In the genomic region with DNA sequence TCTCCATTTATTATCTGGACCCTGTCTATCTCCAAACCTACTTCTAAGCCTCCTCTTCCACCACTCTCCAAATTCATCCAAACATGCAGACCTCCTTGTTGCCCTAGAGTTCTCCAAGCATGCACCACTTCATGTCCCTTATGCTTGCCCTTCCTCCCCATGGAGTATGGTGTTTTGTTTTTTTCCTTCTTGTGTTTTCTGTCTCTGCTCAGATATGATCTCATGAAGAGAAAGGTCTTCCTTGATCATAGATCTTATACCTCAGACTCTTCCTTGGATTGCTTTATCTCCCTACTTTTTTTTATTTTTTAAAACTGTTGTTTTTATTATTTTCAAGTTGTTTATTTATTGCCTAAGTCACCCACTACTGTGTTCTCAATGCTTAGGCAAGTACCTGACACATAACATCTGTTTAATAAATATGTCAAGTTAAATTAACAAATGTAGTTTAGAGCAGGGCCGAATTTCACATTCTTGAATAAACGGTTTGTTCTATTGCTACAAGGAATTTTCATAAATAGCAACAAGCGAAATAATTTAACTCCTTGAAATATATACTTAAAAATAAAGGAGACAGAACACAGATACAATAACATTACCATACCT, we compare ENCODE assay signal across 13 cellular contexts.
A peak's percentile ranks its signal among the peaks of the same experiment; 100 is the strongest.
DNase-seq lines count a peak whose midpoint lies in the region; ATAC-seq and TF ChIP-seq lines count a peak whose summit lies in the region.
"Had no signal": no experiment of that assay in that cellular context is flagged by ENCODE, and none has a peak within 500 bp of the region (broad histone marks: within the 10 kb centered on the region; RNA-seq: fewer than 3 reads in every experiment).

No MANE protein-coding gene starts in this region.

- intact Hi-C loops in left ventricle myocardium inferior (cut with micrococcal nuclease): no loop called here
- intact Hi-C loops in left cardiac atrium (cut with DNase I): no loop called here

- no peaks in the 10 kb centered on the region for H3K27me3 Mint-ChIP-seq in activated T-cell treated with anti-CD3 and anti-CD28 coated beads, Interleukin-2, amount 50 U/mL, for 24 hours
- H3K27me3 Mint-ChIP-seq: activated CD4-positive, alpha-beta T cell treated with anti-CD3 and anti-CD28 coated beads, Interleukin-2, amount 10 ng/mL, durations not matched to agents 24 days and 14 days had no signal

- peaks cover 5% of the 10 kb centered on the region for H3K4me1 ChIP-seq in left ventricle myocardium inferior
- peaks cover 33% of the 10 kb centered on the region for H3K4me1 ChIP-seq in adipocyte (ENCODE audit: control insufficient read depth, insufficient read depth, low read length)
- H3K4me1 ChIP-seq: prostate gland had no signal

- H3K27me3 ChIP-seq in left ventricle myocardium inferior (ENCODE audit: low read depth): no peaks in the 10 kb centered on the region
- H3K27me3 ChIP-seq in adipocyte (replicated peaks; ENCODE audit: control insufficient read depth, insufficient read depth, low read length): no peaks in the 10 kb centered on the region
- H3K27me3 ChIP-seq: gastrocnemius medialis had no signal

- no peak overlapping the region for H3K4me3 ChIP-seq in left ventricle myocardium inferior
- H3K4me3 ChIP-seq in adipocyte (ENCODE audit: low read length): peak overlapping the region; percentile 35
- H3K4me3 ChIP-seq: gastrocnemius medialis, lung, prostate gland had no signal

- peaks cover 13% of the 10 kb centered on the region for H3K9me3 Mint-ChIP-seq in stimulated activated effector memory CD8-positive, alpha-beta T cell treated with anti-CD3 and anti-CD28 coated beads, Interleukin-12 subunit alpha, Interleukin-12 subunit beta, amount 100 ng/mL, for 72 hours
- peaks cover 4% of the 10 kb centered on the region for H3K9me3 Mint-ChIP-seq in activated T-cell treated with anti-CD3 and anti-CD28 coated beads, Interleukin-2, amount 50 U/mL, for 24 hours

- no peak overlapping the region for H3K27ac Mint-ChIP-seq in stimulated activated effector memory CD8-positive, alpha-beta T cell treated with anti-CD3 and anti-CD28 coated beads, Interleukin-12 subunit alpha, Interleukin-12 subunit beta, amount 100 ng/mL, for 72 hours
- no peak overlapping the region for H3K27ac Mint-ChIP-seq in activated T-cell treated with anti-CD3 and anti-CD28 coated beads, Interleukin-2, amount 50 U/mL, for 24 hours
- H3K27ac Mint-ChIP-seq: activated CD4-positive, alpha-beta T cell treated with anti-CD3 and anti-CD28 coated beads, Interleukin-2, amount 10 ng/mL, durations not matched to agents 24 days and 14 days had no signal

- peak overlapping the region; percentile 8 for H3K9ac ChIP-seq in adipocyte (ENCODE audit: low read length)

- H3K36me3 Mint-ChIP-seq in stimulated activated effector memory CD8-positive, alpha-beta T cell treated with anti-CD3 and anti-CD28 coated beads, Interleukin-12 subunit alpha, Interleukin-12 subunit beta, amount 100 ng/mL, for 72 hours: no peaks in the 10 kb centered on the region
- no peaks in the 10 kb centered on the region for H3K36me3 Mint-ChIP-seq in activated T-cell treated with anti-CD3 and anti-CD28 coated beads, Interleukin-2, amount 50 U/mL, for 24 hours (ENCODE audit: low read depth)

- ATAC-seq in left cardiac atrium: no peak
- ATAC-seq in stimulated activated effector memory CD8-positive, alpha-beta T cell treated with anti-CD3 and anti-CD28 coated beads, Interleukin-12 subunit alpha, Interleukin-12 subunit beta, amount 100 ng/mL, for 72 hours: no peak

- no peaks in the 10 kb centered on the region for H3K36me3 ChIP-seq in left ventricle myocardium inferior
- H3K36me3 ChIP-seq in adipocyte (ENCODE audit: control insufficient read depth, insufficient read depth, low read length, severe bottlenecking): no peaks in the 10 kb centered on the region
- H3K36me3 ChIP-seq: gastrocnemius medialis, prostate gland had no signal

- no peak for TF ChIP-seq CTCF in left ventricle myocardium inferior (IDR thresholded peaks at IDR 0.05; ENCODE audit: borderline replicate concordance)

- no peaks in the 10 kb centered on the region for H3K4me1 Mint-ChIP-seq in stimulated activated effector memory CD8-positive, alpha-beta T cell treated with anti-CD3 and anti-CD28 coated beads, Interleukin-12 subunit alpha, Interleukin-12 subunit beta, amount 100 ng/mL, for 72 hours
- H3K4me1 Mint-ChIP-seq in activated T-cell treated with anti-CD3 and anti-CD28 coated beads, Interleukin-2, amount 50 U/mL, for 24 hours (ENCODE audit: low read depth): no peaks in the 10 kb centered on the region
- H3K4me1 Mint-ChIP-seq: activated CD4-positive, alpha-beta T cell treated with anti-CD3 and anti-CD28 coated beads, Interleukin-2, amount 10 ng/mL, durations not matched to agents 24 days and 14 days had no signal

- DNase-seq in left ventricle myocardium inferior: no peak
- no peak for DNase-seq in left cardiac atrium
- DNase-seq in adipocyte (ENCODE audit: low read depth): peak; percentile 66
- DNase-seq in left kidney (ENCODE audit: low read depth, low spot score): peak; percentile 27
- DNase-seq in NCI-H1436 treated with DMSO at 0.1 percent for 48 hours (lab: John Stamatoyannopoulos, UW): no peak
- DNase-seq in COR-L47 (lab: John Stamatoyannopoulos, UW): no peak
- no peak for DNase-seq in stimulated activated effector memory CD8-positive, alpha-beta T cell treated with anti-CD3 and anti-CD28 coated beads, Interleukin-12 subunit alpha, Interleukin-12 subunit beta, amount 100 ng/mL, for 72 hours (ENCODE audit: low spot score in 2 of 2)
- DNase-seq in activated T-cell treated with anti-CD3 and anti-CD28 coated beads, Interleukin-2, amount 50 U/mL, for 24 hours: no peak
- DNase-seq: activated CD4-positive, alpha-beta T cell treated with anti-CD3 and anti-CD28 coated beads, Interleukin-2, amount 10 ng/mL, durations not matched to agents 24 days and 14 days; activated gamma-delta T cell treated with Interleukin-2 at 50 U/mL for 16 hours had no signal

- peak overlapping the region; percentile 30 for H3K27ac ChIP-seq in left ventricle myocardium inferior (replicated peaks)
- H3K27ac ChIP-seq: prostate gland had no signal

- H3K4me3 Mint-ChIP-seq in stimulated activated effector memory CD8-positive, alpha-beta T cell treated with anti-CD3 and anti-CD28 coated beads, Interleukin-12 subunit alpha, Interleukin-12 subunit beta, amount 100 ng/mL, for 72 hours: no peak overlapping the region
- H3K4me3 Mint-ChIP-seq in activated T-cell treated with anti-CD3 and anti-CD28 coated beads, Interleukin-2, amount 50 U/mL, for 24 hours: no peak overlapping the region
- H3K4me3 Mint-ChIP-seq: activated CD4-positive, alpha-beta T cell treated with anti-CD3 and anti-CD28 coated beads, Interleukin-2, amount 10 ng/mL, durations not matched to agents 24 days and 14 days had no signal

- H3K9me3 ChIP-seq in left ventricle myocardium inferior (replicated peaks): no peaks in the 10 kb centered on the region
- no peaks in the 10 kb centered on the region for H3K9me3 ChIP-seq in adipocyte (ENCODE audit: control insufficient read depth, low read length)
- H3K9me3 ChIP-seq: gastrocnemius medialis, prostate gland had no signal

Comparison
In these comparisons a context has a peak if more than half of its experiments do, and no peak if none do; other contexts are left out.
1. DNase-seq: peak in adipocyte (single experiment) and left kidney (single experiment); none in left ventricle myocardium inferior (single experiment), left cardiac atrium (single experiment), NCI-H1436 treated with DMSO at 0.1 percent for 48 hours (single experiment), COR-L47 (single experiment), stimulated activated effector memory CD8-positive, alpha-beta T cell treated with anti-CD3 and anti-CD28 coated beads, Interleukin-12 subunit alpha, Interleukin-12 subunit beta, amount 100 ng/mL, for 72 hours (0 of 2) and activated T-cell treated with anti-CD3 and anti-CD28 coated beads, Interleukin-2, amount 50 U/mL, for 24 hours (single experiment).